In the genomic region with DNA sequence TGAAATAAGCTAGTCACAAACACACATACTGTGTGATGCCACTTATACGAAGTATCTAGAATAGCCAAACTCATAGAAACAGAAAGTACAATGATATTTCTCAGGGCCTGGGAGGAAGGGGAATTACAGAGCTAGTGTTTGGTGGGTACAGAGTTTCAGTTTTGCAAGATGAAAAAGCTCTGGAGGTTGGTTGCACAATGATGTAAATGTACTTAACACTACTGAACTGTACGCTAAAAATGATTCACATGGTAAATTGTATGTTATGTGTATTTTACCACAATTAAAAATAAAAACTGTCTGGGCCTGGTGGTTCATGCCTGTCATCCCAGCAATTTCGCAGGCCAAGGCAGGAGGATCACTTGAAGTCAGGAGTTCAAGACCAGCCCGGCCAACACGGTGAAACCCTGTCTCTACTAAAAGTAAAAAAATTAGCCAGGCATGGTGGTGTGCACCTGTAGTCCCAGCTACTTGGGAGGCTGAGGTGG, we compare ENCODE assay signal across 10 cellular contexts.
DNase-seq lines count a peak whose midpoint lies in the region; ATAC-seq, FAIRE-seq and TF ChIP-seq lines count a peak whose summit lies in the region.
"Had no signal": no experiment of that assay in that cellular context is flagged by ENCODE, and none has a peak within 500 bp of the region (broad histone marks: within the 10 kb centered on the region; RNA-seq: fewer than 3 reads in every experiment).

No MANE protein-coding gene starts in this region.

- no peak overlapping the region for H3K27ac ChIP-seq in substantia nigra (ENCODE audit: low read depth, low read length, poor library complexity, severe bottlenecking)

- TF ChIP-seq POLR2A in H54 (IDR thresholded peaks at IDR 0.05; ENCODE audit: low read depth, low read length): no peak

- DNase-seq in NAMALWA (ENCODE audit: low spot score) (peak; percentile 10), iris pigment epithelial cell (ENCODE audit: low read depth) (peak; percentile 24), SW 1271 (lab: John Stamatoyannopoulos, UW) (no peak), hepatic stellate cell (ENCODE audit: low spot score) (no peak), H54 (ENCODE audit: insufficient read length, low spot score) (no peak), substantia nigra (lab: John Stamatoyannopoulos, UW) (no peak)
- DNase-seq: cerebellar nuclear complex, T-cell had no signal

- no peak for FAIRE-seq in H54 (lab: Jason Lieb, UNC)

- ATAC-seq in GM18858 (IDR thresholded peaks at IDR 0.05; ENCODE audit: unreplicated experiment) (peak; percentile 86), GM21737 (IDR thresholded peaks at IDR 0.05; ENCODE audit: unreplicated experiment) (peak; percentile 78)

Comparison
In these comparisons a context has a peak if more than half of its experiments do, and no peak if none do; other contexts are left out.
1. DNase-seq: peak in NAMALWA (single experiment) and iris pigment epithelial cell (single experiment); none in SW 1271 (0 of 2), hepatic stellate cell (single experiment), H54 (single experiment) and substantia nigra (0 of 49).